Comparison of ENCODE assay signal across 17 cellular contexts in the genomic region with DNA sequence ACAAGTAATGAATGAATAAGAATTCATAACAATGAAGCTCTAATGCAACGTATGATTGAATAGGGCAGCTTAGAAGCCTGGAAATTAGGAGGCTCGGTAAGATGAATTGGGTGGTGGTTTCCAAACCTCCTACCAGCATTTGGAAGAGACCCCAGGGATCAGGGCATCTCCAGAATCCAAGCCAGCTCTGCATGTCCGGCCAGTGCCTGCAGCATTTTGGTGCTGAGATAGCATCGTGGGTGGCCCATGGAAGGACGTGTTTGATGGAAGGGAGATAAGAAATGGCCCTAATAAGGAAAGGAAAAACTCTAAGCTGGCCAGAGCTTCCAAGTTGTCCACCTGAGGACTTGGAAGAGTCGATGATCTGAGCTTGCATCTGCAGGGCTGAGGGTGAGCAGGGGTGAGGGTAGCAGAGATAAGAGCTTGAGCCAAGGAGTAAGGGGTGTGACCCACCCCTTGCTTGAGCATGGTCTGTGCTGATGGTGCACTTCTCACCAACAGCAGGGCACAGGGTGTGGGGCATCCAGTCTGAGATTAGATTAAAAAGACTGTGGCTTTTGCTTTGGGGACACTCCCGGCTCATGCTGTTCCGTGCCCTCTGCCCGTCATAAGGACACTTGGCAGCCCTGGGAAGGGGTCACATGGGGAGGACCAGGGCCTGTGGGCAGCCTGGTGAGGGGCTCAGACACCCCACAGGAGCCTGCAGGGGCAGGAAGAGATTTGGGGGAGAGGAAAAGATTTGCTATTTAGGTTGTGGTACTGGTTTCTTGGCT.
DNase-seq lines count a peak whose midpoint lies in the region.
"Had no signal": no experiment of that assay in that cellular context is flagged by ENCODE, and none has a peak within 500 bp of the region (broad histone marks: within the 10 kb centered on the region; RNA-seq: fewer than 3 reads in every experiment).

No MANE protein-coding gene starts in this region.

- no peak overlapping the region for H3K9ac ChIP-seq in mesenchymal stem cell (ENCODE audit: low read length)
- H3K9ac ChIP-seq: KMS-11 had no signal

- H3K27ac ChIP-seq in mesenchymal stem cell (ENCODE audit: low read length, poor library complexity, severe bottlenecking) = no peak overlapping the region
- H3K27ac ChIP-seq: KMS-11 had no signal

- no peak overlapping the region for H2BK12ac ChIP-seq in mesenchymal stem cell (ENCODE audit: low read length in 2 of 2)

- no peaks in the 10 kb centered on the region for H3K4me1 ChIP-seq in mesenchymal stem cell (ENCODE audit: control insufficient read depth, insufficient read depth, low read depth, low read length)

- H3K4me2 ChIP-seq in mesenchymal stem cell (ENCODE audit: low read length, poor library complexity, severe bottlenecking) = no peak overlapping the region
- H3K4me2 ChIP-seq: KMS-11 had no signal

- no peak overlapping the region for H3K14ac ChIP-seq in mesenchymal stem cell (ENCODE audit: low read length in 2 of 2)

- no peak overlapping the region for H3K4me3 ChIP-seq in mesenchymal stem cell (ENCODE audit: insufficient read depth in 1 of 2, low read depth in 1 of 2, low read length in 2 of 2)

- no peak overlapping the region for H3K4ac ChIP-seq in mesenchymal stem cell (ENCODE audit: low read depth in 1 of 2, low read length in 2 of 2)

- no peaks in the 10 kb centered on the region for H3K79me1 ChIP-seq in mesenchymal stem cell (replicated peaks; ENCODE audit: low read length, poor library complexity, severe bottlenecking)

- 80% methylated on average over 9 of the region's 9 CpGs for WGBS in mesenchymal stem cell

- H3K23ac ChIP-seq in mesenchymal stem cell (ENCODE audit: low read length in 2 of 2) = no peak overlapping the region

- H3K18ac ChIP-seq in mesenchymal stem cell (ENCODE audit: low read depth in 1 of 2, low read length in 2 of 2) = no peak overlapping the region

- no peak overlapping the region for H2AK5ac ChIP-seq in mesenchymal stem cell (ENCODE audit: low read length, severe bottlenecking)

- H2BK15ac ChIP-seq in mesenchymal stem cell (ENCODE audit: low read depth, poor library complexity, severe bottlenecking) = no peak overlapping the region

- peak overlapping the region; percentile 14 for H4K91ac ChIP-seq in mesenchymal stem cell (ENCODE audit: low read length)

- H2AFZ ChIP-seq in mesenchymal stem cell (ENCODE audit: low read depth, low read length) = no peak overlapping the region

- no peaks in the 10 kb centered on the region for H3K36me3 ChIP-seq in mesenchymal stem cell (ENCODE audit: control insufficient read depth in 1 of 2, insufficient read depth in 2 of 2, low read depth in 1 of 2, low read length in 2 of 2)

- H2BK5ac ChIP-seq in mesenchymal stem cell (ENCODE audit: low read depth, low read length, poor library complexity, severe bottlenecking) = no peak overlapping the region

- H3K27me3 ChIP-seq in mesenchymal stem cell (ENCODE audit: control insufficient read depth in 1 of 2, insufficient read depth in 1 of 2, low read length in 2 of 2) = peaks cover 20 to 45% of the 10 kb centered on the region in 2 experiments

- no peaks in the 10 kb centered on the region for H3K9me3 ChIP-seq in mesenchymal stem cell (ENCODE audit: control insufficient read depth, low read length)

- H2BK120ac ChIP-seq in mesenchymal stem cell (ENCODE audit: low read depth, low read length) = no peak overlapping the region

- peak; percentile 53 for DNase-seq in activated effector memory CD4-positive, alpha-beta T cell treated with anti-CD3 and anti-CD28 coated beads, Interleukin-2, amount 50 U/mL, for 16 hours
- DNase-seq in activated effector memory CD4-positive, alpha-beta T cell treated with Interleukin-2 at 50 U/mL for 16 hours = no peak
- peak; percentile 43 for DNase-seq in activated CD8-positive, alpha-beta memory T cell treated with anti-CD3 and anti-CD28 coated beads, Interleukin-2, amount 50 U/mL, for 48 hours
- DNase-seq in mesenchymal stem cell = no peak
- peak; percentile 39 for DNase-seq in ureter (ENCODE audit: low spot score)
- no peak for DNase-seq in iPS-NIHi11 (ENCODE audit: low spot score)
- DNase-seq in NCI-H524 (lab: John Stamatoyannopoulos, UW) = no peak
- no peak for DNase-seq in NCI-H187 treated with DMSO at 0.1 percent for 48 hours (lab: John Stamatoyannopoulos, UW)
- DNase-seq: COR-L47; EL; MM.1S; NCI-H1092 treated with DMSO at 0.1 percent for 48 hours; NCI-H1694 treated with DMSO at 0.1 percent for 48 hours; NCI-H345; NK-92 treated with Interleukin-12 subunit alpha and Interleukin-12 subunit beta, amount 100 ng/mL, for 24 hours; OCI-M1 had no signal

- H4K8ac ChIP-seq in mesenchymal stem cell (ENCODE audit: low read length) = no peak overlapping the region

Comparison
In these comparisons a context has a peak if more than half of its experiments do, and no peak if none do; other contexts are left out.
1. DNase-seq: peak in activated effector memory CD4-positive, alpha-beta T cell treated with anti-CD3 and anti-CD28 coated beads, Interleukin-2, amount 50 U/mL, for 16 hours (single experiment), activated CD8-positive, alpha-beta memory T cell treated with anti-CD3 and anti-CD28 coated beads, Interleukin-2, amount 50 U/mL, for 48 hours (single experiment) and ureter (single experiment); none in activated effector memory CD4-positive, alpha-beta T cell treated with Interleukin-2 at 50 U/mL for 16 hours (single experiment), mesenchymal stem cell (single experiment), iPS-NIHi11 (single experiment), NCI-H524 (0 of 2) and NCI-H187 treated with DMSO at 0.1 percent for 48 hours (single experiment).